ENCODE assay signal across 12 cellular contexts in genomic region chr11:128095459-128096096, GRCh38.
A peak's percentile ranks its signal among the peaks of the same experiment; 100 is the strongest.
DNase-seq lines count a peak whose midpoint lies in the region; ATAC-seq and TF ChIP-seq lines count a peak whose summit lies in the region.
"Had no signal": no experiment of that assay in that cellular context is flagged by ENCODE, and none has a peak within 500 bp of the region (broad histone marks: within the 10 kb centered on the region; RNA-seq: fewer than 3 reads in every experiment).

No MANE protein-coding gene starts in this region.

- no peak overlapping the region for H3K27ac ChIP-seq in 22Rv1
- H3K27ac ChIP-seq: spleen had no signal

- DNase-seq in GM04504 (ENCODE audit: low read depth) = peak; percentile 39
- DNase-seq in RKO (ENCODE audit: low spot score) = peak; percentile 24
- DNase-seq in fibroblast of peridontal ligament (ENCODE audit: extremely low read depth) = peak; percentile 69
- no peak for DNase-seq in activated CD4-positive, alpha-beta T cell treated with anti-CD3 and anti-CD28 coated beads for 4 hours
- DNase-seq in SHP77 (lab: John Stamatoyannopoulos, UW) = no peak
- DNase-seq in activated CD4-positive, alpha-beta T cell treated with anti-CD3 and anti-CD28 coated beads for 48 hours = no peak
- DNase-seq: activated effector memory CD4-positive, alpha-beta T cell treated with anti-CD3 and anti-CD28 coated beads, Interleukin-2, amount 50 U/mL, for 16 hours; DMS153; spleen; tibial artery had no signal

- no peak for ATAC-seq in GM21529 (IDR thresholded peaks at IDR 0.05; ENCODE audit: unreplicated experiment)

- TF ChIP-seq CTCF in 22Rv1 (IDR thresholded peaks at IDR 0.05) = peak; percentile 25; the same call in 1 of the 2 replicates

Comparison
In these comparisons a context has a peak if more than half of its experiments do, and no peak if none do; other contexts are left out.
1. DNase-seq: peak in GM04504 (single experiment), RKO (single experiment) and fibroblast of peridontal ligament (single experiment); none in activated CD4-positive, alpha-beta T cell treated with anti-CD3 and anti-CD28 coated beads for 4 hours (0 of 2), SHP77 (0 of 2) and activated CD4-positive, alpha-beta T cell treated with anti-CD3 and anti-CD28 coated beads for 48 hours (single experiment).